Comparison of ENCODE assay signal across 1 cellular context in genomic region chr3:60304103-60304502, GRCh38.
TF ChIP-seq lines count a peak whose summit lies in the region.

No MANE protein-coding gene starts in this region.

TF ChIP-seq in K562, 482 proteins besides CTCF, POLR2A, EP300 and RAD21 (continued from another document):
- TF ChIP-seq ZNF449 (CRISPR knock-in tag; IDR thresholded peaks at IDR 0.05) (no peak), E4F1 (CRISPR knock-in tag; IDR thresholded peaks at IDR 0.05; ENCODE audit: borderline replicate concordance) (no peak), PRDM10 (IDR thresholded peaks at IDR 0.05; ENCODE audit: partially characterized antibody) (no peak), FOXO4 (CRISPR knock-in tag; IDR thresholded peaks at IDR 0.05) (no peak), FOXJ2 (tag; IDR thresholded peaks at IDR 0.05) (0 out of 2 replicates have a peak, but pooled peaks have one; percentile 44), FOXP4 (CRISPR knock-in tag; IDR thresholded peaks at IDR 0.05; ENCODE audit: borderline replicate concordance) (no peak), ZNF584 (CRISPR knock-in tag; IDR thresholded peaks at IDR 0.05; ENCODE audit: low read depth) (peak; percentile 66), SAFB2 (IDR thresholded peaks at IDR 0.05; ENCODE audit: borderline replicate concordance, low read depth, low read length, severe bottlenecking) (no peak), ATF3 (IDR thresholded peaks at IDR 0.05) (peak; percentile 65; the same call in 1 of the 2 replicates), ATF3 (CRISPR knock-in tag; conservative IDR thresholded peaks at IDR 0.05) (no peak), ZNF431 (CRISPR knock-in tag; IDR thresholded peaks at IDR 0.05) (no peak), ZNF175 (CRISPR knock-in tag; IDR thresholded peaks at IDR 0.05; ENCODE audit: low read depth) (peak; percentile 57), HES1 (IDR thresholded peaks at IDR 0.05; ENCODE audit: low read depth) (no peak), JUND (IDR thresholded peaks at IDR 0.05; ENCODE audit: borderline replicate concordance, low read depth, low read length) (peak; percentile 18; the same call in 1 of the 2 replicates), JUND (tag; IDR thresholded peaks at IDR 0.05; ENCODE audit: borderline replicate concordance, low read depth, low read length) (no peak), ADNP (tag; IDR thresholded peaks at IDR 0.05) (no peak), JUNB (CRISPR knock-in tag; conservative IDR thresholded peaks at IDR 0.05) (no peak), CBX5 (IDR thresholded peaks at IDR 0.05; ENCODE audit: borderline replicate concordance, low read depth) (no peak), VEZF1 (CRISPR knock-in tag; IDR thresholded peaks at IDR 0.05) (no peak), ARID1B (IDR thresholded peaks at IDR 0.05) (0 out of 2 replicates have a peak, but pooled peaks have one; percentile 14), ZNF592 (IDR thresholded peaks at IDR 0.05) (0 out of 2 replicates have a peak, but pooled peaks have one; percentile 31), THAP7 (CRISPR knock-in tag; IDR thresholded peaks at IDR 0.05) (no peak), DMBX1 (CRISPR knock-in tag; IDR thresholded peaks at IDR 0.05; ENCODE audit: borderline replicate concordance) (no peak), PHF21A (IDR thresholded peaks at IDR 0.05; ENCODE audit: borderline replicate concordance, low read depth) (no peak), ZNF507 (tag; conservative IDR thresholded peaks at IDR 0.05) (no peak), ELK3 (CRISPR knock-in tag; IDR thresholded peaks at IDR 0.05) (no peak), MTA2 (IDR thresholded peaks at IDR 0.05; ENCODE audit: low read depth) (no peak), ZNF12 (CRISPR knock-in tag; IDR thresholded peaks at IDR 0.05) (no peak), GATAD2A (IDR thresholded peaks at IDR 0.05) (no peak), COPS2 (conservative IDR thresholded peaks at IDR 0.05) (no peak), ATF4 (CRISPR knock-in tag; IDR thresholded peaks at IDR 0.05) (peak; percentile 61), PRPF4 (IDR thresholded peaks at IDR 0.05; ENCODE audit: insufficient read depth, low read depth, low read length, poor library complexity, severe bottlenecking) (no peak), RBFOX2 (IDR thresholded peaks at IDR 0.05; ENCODE audit: low read depth, low read length) (no peak), ILK (tag; IDR thresholded peaks at IDR 0.05; ENCODE audit: borderline replicate concordance, low read depth) (no peak), ZNF696 (CRISPR knock-in tag; conservative IDR thresholded peaks at IDR 0.05) (no peak), CEBPG (CRISPR knock-in tag; IDR thresholded peaks at IDR 0.05) (peak; percentile 64; the same call in 1 of the 2 replicates), CEBPG (tag; conservative IDR thresholded peaks at IDR 0.05 in 1 of 2, IDR thresholded peaks at IDR 0.05 in 1 of 2) (peak; percentile 49 to 78)
